9 cellular contexts compared by ENCODE assay signal in genomic region chr6:138403324-138403800, GRCh38. TPM values are rescaled to one million over a fixed set of nuclear protein-coding genes. Genes with fewer than 3 reads are reported as not detected.
DNase-seq lines count a peak whose midpoint lies in the region; ATAC-seq and TF ChIP-seq lines count a peak whose summit lies in the region.
"Had no signal": no experiment of that assay in that cellular context is flagged by ENCODE, and none has a peak within 500 bp of the region (broad histone marks: within the 10 kb centered on the region; RNA-seq: fewer than 3 reads in every experiment).

No MANE protein-coding gene starts in this region.

- peaks cover 28% of the 10 kb centered on the region for H3K4me1 Mint-ChIP-seq in activated naive CD8-positive, alpha-beta T cell (ENCODE audit: low read depth)

- H3K36me3 Mint-ChIP-seq in activated naive CD8-positive, alpha-beta T cell: peaks cover 3% of the 10 kb centered on the region

- peaks cover 2% of the 10 kb centered on the region for H3K4me1 ChIP-seq in NT2/D1 (ENCODE audit: insufficient read depth, insufficient read length)
- H3K4me1 ChIP-seq in right atrium auricular region: peaks cover 0 to 12% of the 10 kb centered on the region in 2 donors
- H3K4me1 ChIP-seq in rectal smooth muscle tissue (ENCODE audit: control insufficient read depth, insufficient read depth, low read length): no peaks in the 10 kb centered on the region

- ATAC-seq in HG02642 (IDR thresholded peaks at IDR 0.05; ENCODE audit: poor library complexity, unreplicated experiment) (peak; percentile 13), HG03196 (IDR thresholded peaks at IDR 0.05; ENCODE audit: unreplicated experiment) (no peak)

- peak; percentile 14 for DNase-seq in NCI-H2107 (lab: John Stamatoyannopoulos, UW)
- DNase-seq in NCI-H2107 treated with DMSO at 0.1 percent for 48 hours (lab: John Stamatoyannopoulos, UW; ENCODE audit: unreplicated experiment): no peak
- DNase-seq in NT2/D1 (ENCODE audit: low read depth, low spot score): no peak
- no peak for DNase-seq in right atrium auricular region (ENCODE audit: low spot score)

- TF ChIP-seq CTCF in right atrium auricular region (IDR thresholded peaks at IDR 0.05): no peak

- H3K36me3 ChIP-seq in NT2/D1 (ENCODE audit: insufficient read depth, insufficient read length, low read length): peaks cover 30% of the 10 kb centered on the region
- peaks cover 27% of the 10 kb centered on the region for H3K36me3 ChIP-seq in right atrium auricular region
- peaks cover 2% of the 10 kb centered on the region for H3K36me3 ChIP-seq in rectal smooth muscle tissue (ENCODE audit: control insufficient read depth, insufficient read depth, low read length)

- peak overlapping the region; percentile 94 to 96 for H3K27ac ChIP-seq in right atrium auricular region
- peak overlapping the region; percentile 88 for H3K27ac ChIP-seq in rectal smooth muscle tissue (ENCODE audit: low read depth, low read length)

- H3K27ac Mint-ChIP-seq in activated naive CD8-positive, alpha-beta T cell: no peak overlapping the region

- peak overlapping the region; percentile 83 for H3K4me3 Mint-ChIP-seq in activated naive CD8-positive, alpha-beta T cell

- peak overlapping the region; percentile 61 for H3K4me3 ChIP-seq in NT2/D1 (ENCODE audit: insufficient read length, low read depth)
- peak overlapping the region; percentile 86 to 91 for H3K4me3 ChIP-seq in right atrium auricular region
- H3K4me3 ChIP-seq in rectal smooth muscle tissue (ENCODE audit: low read length): peak overlapping the region; percentile 79

- H3K9ac ChIP-seq in NT2/D1 (ENCODE audit: insufficient read length, low read depth) (peak overlapping the region; percentile 85), rectal smooth muscle tissue (ENCODE audit: low read length) (peak overlapping the region; percentile 80)

- H3K9me3 Mint-ChIP-seq in activated naive CD8-positive, alpha-beta T cell (ENCODE audit: low read depth): no peaks in the 10 kb centered on the region

- H3K27me3 ChIP-seq in NT2/D1 (ENCODE audit: insufficient read depth, insufficient read length) (no peaks in the 10 kb centered on the region), right atrium auricular region (no peaks in the 10 kb centered on the region), rectal smooth muscle tissue (ENCODE audit: control insufficient read depth, insufficient read depth, low read length) (no peaks in the 10 kb centered on the region)

- no peaks in the 10 kb centered on the region for H3K9me3 ChIP-seq in NT2/D1 (ENCODE audit: insufficient read depth, low read length)
- no peaks in the 10 kb centered on the region for H3K9me3 ChIP-seq in right atrium auricular region

- H3K27me3 Mint-ChIP-seq in activated naive CD8-positive, alpha-beta T cell: no peaks in the 10 kb centered on the region

RNA-seq across cellular contexts. Expression of gene HEBP2, which starts 0.7 kb away (rescaled TPM):
- total RNA-seq in right atrium auricular region: 10 to 100 TPM; 41.0 to 49.2 TPM

RNA-seq across cellular contexts. Expression of gene SMIM28, which starts 25.7 kb away (rescaled TPM):
- not detected for total RNA-seq in right atrium auricular region
- total RNA-seq: pulmonary artery endothelial cell had no signal
